ENCODE assay signal across 10 cellular contexts in the genomic region with DNA sequence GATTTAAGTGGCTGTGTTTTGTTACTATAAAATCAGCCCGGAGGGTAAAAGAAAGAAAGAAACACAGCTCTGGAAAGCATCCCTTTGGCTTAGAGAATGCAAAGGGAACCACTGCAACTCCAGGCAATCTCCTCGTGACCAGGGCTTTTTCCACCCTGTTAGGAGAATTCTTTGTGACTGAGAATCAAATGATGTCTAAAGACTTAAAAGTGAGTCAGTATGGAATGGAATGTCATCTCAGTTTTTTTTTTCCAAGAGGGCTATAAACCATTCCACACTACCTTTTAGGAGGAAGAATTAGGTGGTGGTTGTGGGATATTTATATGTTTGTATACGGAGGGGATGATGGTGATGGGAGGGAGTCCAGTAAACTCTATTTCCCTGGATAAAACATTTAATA.
DNase-seq lines count a peak whose midpoint lies in the region; ATAC-seq and TF ChIP-seq lines count a peak whose summit lies in the region.
"Had no signal": no experiment of that assay in that cellular context is flagged by ENCODE, and none has a peak within 500 bp of the region (broad histone marks: within the 10 kb centered on the region; RNA-seq: fewer than 3 reads in every experiment).

No MANE protein-coding gene starts in this region.

- no peaks in the 10 kb centered on the region for H3K9me3 ChIP-seq in smooth muscle cell (replicated peaks; ENCODE audit: low read depth)

- peak overlapping the region; percentile 90 for H3K27ac ChIP-seq in smooth muscle cell (ENCODE audit: low read depth)
- H3K27ac ChIP-seq in dorsolateral prefrontal cortex, result no peak overlapping the region

- H3F3A ChIP-seq in smooth muscle cell (ENCODE audit: low read depth), result peaks cover 17% of the 10 kb centered on the region

- H3K36me3 ChIP-seq in smooth muscle cell (ENCODE audit: low read depth), result no peaks in the 10 kb centered on the region

- peak overlapping the region; percentile 55 for H3K9ac ChIP-seq in smooth muscle cell (ENCODE audit: low read depth)

- no peak for ATAC-seq in HG03460 (IDR thresholded peaks at IDR 0.05; ENCODE audit: unreplicated experiment)
- ATAC-seq: natural killer cell treated with Interleukin-12 subunit alpha and Interleukin-12 subunit beta and Interleukin-15 and Interleukin-18, amount 100 ng/mL, for 72 hours had no signal

- H3K4me2 ChIP-seq in smooth muscle cell, result peak overlapping the region; percentile 55

- H3K79me2 ChIP-seq in smooth muscle cell (ENCODE audit: low read depth), result no peaks in the 10 kb centered on the region

- no peaks in the 10 kb centered on the region for H3K4me1 ChIP-seq in smooth muscle cell (ENCODE audit: low read depth)

- peak; percentile 79 for DNase-seq in GM04504 (ENCODE audit: low read depth)
- peak; percentile 68 for DNase-seq in amniotic stem cell (lab: John Stamatoyannopoulos, UW)
- DNase-seq in glomerular visceral epithelial cell (ENCODE audit: extremely low spot score), result peak; percentile 33
- no peak for DNase-seq in smooth muscle cell (lab: John Stamatoyannopoulos, UW; ENCODE audit: unreplicated experiment)
- no peak for DNase-seq in stimulated activated CD4-positive, alpha-beta T cell treated with anti-CD3 and anti-CD28 coated beads, Interleukin-2, amount 100 ng/mL, for 48 hours
- no peak for DNase-seq in GF-D8 (lab: John Stamatoyannopoulos, UW)
- DNase-seq in dorsolateral prefrontal cortex, result no peak
- DNase-seq: Calu3 had no signal

- 7% methylated on average over 3 of the region's 3 CpGs for WGBS in smooth muscle cell (ENCODE audit: low lambda C conversion rate)

- H3K4me3 ChIP-seq in smooth muscle cell (no peak overlapping the region), dorsolateral prefrontal cortex (no peak overlapping the region)

- TF ChIP-seq CTCF in smooth muscle cell (IDR thresholded peaks at IDR 0.05; ENCODE audit: borderline replicate concordance, insufficient read depth, poor library complexity, severe bottlenecking), result no peak
- TF ChIP-seq CTCF in dorsolateral prefrontal cortex (IDR thresholded peaks at IDR 0.05 in 54 of 56, conservative IDR thresholded peaks at IDR 0.05 in 2 of 56; ENCODE audit: low read depth in 1 of 56, partially characterized antibody in 56 of 56), result no peak

- H3K27me3 ChIP-seq in smooth muscle cell (ENCODE audit: low read depth) (no peaks in the 10 kb centered on the region), dorsolateral prefrontal cortex (no peaks in the 10 kb centered on the region)

- H4K20me1 ChIP-seq in smooth muscle cell (ENCODE audit: low read depth), result no peaks in the 10 kb centered on the region

- intact Hi-C loops in dorsolateral prefrontal cortex (cut with DNase I), result no loop called here

- no peak overlapping the region for H2AFZ ChIP-seq in smooth muscle cell (ENCODE audit: low read depth)

Comparison
In these comparisons a context has a peak if more than half of its experiments do, and no peak if none do; other contexts are left out.
1. DNase-seq: peak in GM04504 (single experiment), amniotic stem cell (single experiment) and glomerular visceral epithelial cell (single experiment); none in smooth muscle cell (single experiment), stimulated activated CD4-positive, alpha-beta T cell treated with anti-CD3 and anti-CD28 coated beads, Interleukin-2, amount 100 ng/mL, for 48 hours (0 of 2), GF-D8 (single experiment) and dorsolateral prefrontal cortex (0 of 10).